ENCODE assay signal across 10 cellular contexts in genomic region chr22:21815958-21816357, GRCh38. TPM values are rescaled to one million over a fixed set of nuclear protein-coding genes. Genes with fewer than 3 reads are reported as not detected.
A peak's percentile ranks its signal among the peaks of the same experiment; 100 is the strongest.
DNase-seq lines count a peak whose midpoint lies in the region; ATAC-seq and TF ChIP-seq lines count a peak whose summit lies in the region.
"Had no signal": no experiment of that assay in that cellular context is flagged by ENCODE, and none has a peak within 500 bp of the region (broad histone marks: within the 10 kb centered on the region; RNA-seq: fewer than 3 reads in every experiment).

No MANE protein-coding gene starts in this region.

- H3K4me3 Mint-ChIP-seq in natural killer cell treated with Interleukin-12 subunit alpha and Interleukin-12 subunit beta and Interleukin-15 and Interleukin-18, amount 100 ng/mL, for 72 hours: peak overlapping the region; percentile 92

- peaks cover 6% of the 10 kb centered on the region for H3K36me3 Mint-ChIP-seq in natural killer cell treated with Interleukin-12 subunit alpha and Interleukin-12 subunit beta and Interleukin-15 and Interleukin-18, amount 100 ng/mL, for 72 hours

- no peaks in the 10 kb centered on the region for H3K27me3 ChIP-seq in BLaER1
- H3K27me3 ChIP-seq in Karpas-422 (ENCODE audit: low read length): no peaks in the 10 kb centered on the region
- H3K27me3 ChIP-seq in body of pancreas: no peaks in the 10 kb centered on the region
- H3K27me3 ChIP-seq: gastroesophageal sphincter had no signal

- H3K9ac ChIP-seq in BLaER1 (no peak overlapping the region), Karpas-422 (ENCODE audit: low read length) (no peak overlapping the region)

- H4K20me1 ChIP-seq in BLaER1 (peaks cover 82% of the 10 kb centered on the region), Karpas-422 (ENCODE audit: insufficient read depth, low read depth, low read length) (no peaks in the 10 kb centered on the region)

- intact Hi-C loops in body of pancreas (cut with DNase I): no loop called here

- no peaks in the 10 kb centered on the region for H3K27me3 Mint-ChIP-seq in natural killer cell treated with Interleukin-12 subunit alpha and Interleukin-12 subunit beta and Interleukin-15 and Interleukin-18, amount 100 ng/mL, for 72 hours

- H3K9me3 ChIP-seq in BLaER1 (peaks cover 20% of the 10 kb centered on the region), Karpas-422 (ENCODE audit: low read length) (no peaks in the 10 kb centered on the region), body of pancreas (no peaks in the 10 kb centered on the region)
- H3K9me3 ChIP-seq: gastroesophageal sphincter had no signal

- TF ChIP-seq CTCF in body of pancreas (IDR thresholded peaks at IDR 0.05): no peak

- H3K79me2 ChIP-seq in Karpas-422 (ENCODE audit: low read length): peaks cover 97% of the 10 kb centered on the region

- H3K4me3 ChIP-seq in BLaER1 (no peak overlapping the region), Karpas-422 (ENCODE audit: low read length) (no peak overlapping the region), body of pancreas (no peak overlapping the region)
- H3K4me3 ChIP-seq: gastroesophageal sphincter had no signal

- H3K27ac Mint-ChIP-seq in natural killer cell treated with Interleukin-12 subunit alpha and Interleukin-12 subunit beta and Interleukin-15 and Interleukin-18, amount 100 ng/mL, for 72 hours: peak overlapping the region; percentile 96

- H3K4me1 ChIP-seq in BLaER1 (peaks cover 55% of the 10 kb centered on the region), Karpas-422 (ENCODE audit: low read length) (peaks cover 33% of the 10 kb centered on the region), body of pancreas (peaks cover 32% of the 10 kb centered on the region)

- ATAC-seq in body of pancreas: no peak
- no peak for ATAC-seq in natural killer cell treated with Interleukin-12 subunit alpha and Interleukin-12 subunit beta and Interleukin-15 and Interleukin-18, amount 100 ng/mL, for 72 hours

- WGBS in body of pancreas, 2 donors: 97 to 100% methylated on average over 2 of the region's 2 CpGs

- peaks cover 40% of the 10 kb centered on the region; the same call in 1 of the 2 replicates for H3K36me3 ChIP-seq in BLaER1
- H3K36me3 ChIP-seq in Karpas-422 (ENCODE audit: insufficient read depth, low read length): no peaks in the 10 kb centered on the region
- H3K36me3 ChIP-seq in body of pancreas (replicated peaks in 1 of 2; ENCODE audit: insufficient read depth in 1 of 2, low read depth in 2 of 2): no peaks in the 10 kb centered on the region
- H3K36me3 ChIP-seq: gastroesophageal sphincter had no signal

- DNase-seq in Karpas-422 (peak; percentile 38), body of pancreas (no peak), RKO (ENCODE audit: low spot score) (no peak), hypothalamus (lab: John Stamatoyannopoulos, UW) (no peak), cerebellum (ENCODE audit: low spot score) (no peak)
- DNase-seq in natural killer cell treated with Interleukin-12 subunit alpha and Interleukin-12 subunit beta and Interleukin-15 and Interleukin-18, amount 100 ng/mL, for 72 hours (ENCODE audit: low spot score): no peak
- no peak for DNase-seq in activated CD8-positive, alpha-beta memory T cell treated with anti-CD3 and anti-CD28 coated beads for 24 hours
- DNase-seq: NCI-H1694 treated with DMSO at 0.1 percent for 48 hours had no signal

- H2AFZ ChIP-seq in Karpas-422 (ENCODE audit: low read length): no peak overlapping the region

- H3K4me1 Mint-ChIP-seq in natural killer cell treated with Interleukin-12 subunit alpha and Interleukin-12 subunit beta and Interleukin-15 and Interleukin-18, amount 100 ng/mL, for 72 hours (ENCODE audit: low read depth in 2 of 2): peaks cover 56 to 57% of the 10 kb centered on the region in 2 donors

- H3K27ac ChIP-seq in BLaER1: no peak overlapping the region
- H3K27ac ChIP-seq in Karpas-422 (ENCODE audit: low read length): peak overlapping the region; percentile 57; the same call in 1 of the 2 replicates
- peak overlapping the region in 3 of 4 donors; percentile 61 to 81 (median 80) for H3K27ac ChIP-seq in body of pancreas

- no peaks in the 10 kb centered on the region for H3K9me2 ChIP-seq in Karpas-422 (replicated peaks; ENCODE audit: insufficient read depth, low read length)

- no peak for TF ChIP-seq POLR2A in body of pancreas (IDR thresholded peaks at IDR 0.05)

- peak overlapping the region; percentile 83 for H3K4me2 ChIP-seq in BLaER1
- no peak overlapping the region for H3K4me2 ChIP-seq in Karpas-422 (ENCODE audit: low read depth, low read length, poor library complexity, severe bottlenecking)

- no peaks in the 10 kb centered on the region for H3K9me3 Mint-ChIP-seq in natural killer cell treated with Interleukin-12 subunit alpha and Interleukin-12 subunit beta and Interleukin-15 and Interleukin-18, amount 100 ng/mL, for 72 hours

RNA-seq across cellular contexts. Expression of gene MAPK1, which starts 51.5 kb away (rescaled TPM):
- total RNA-seq in Karpas-422 (2014; rRNA removed; shearing (Covaris generic); ENCODE audit: low replicate concordance): 38.9 and 53.6 TPM in 2 replicates
- total RNA-seq in body of pancreas (10 to 100 TPM; 25.4 to 44.1 TPM), cerebellum (59.7 TPM)
- 100 to 1,000 TPM; 168 to 176 TPM for total RNA-seq in natural killer cell treated with Interleukin-12 subunit alpha and Interleukin-12 subunit beta and Interleukin-15 and Interleukin-18, amount 100 ng/mL, for 72 hours
